In the genomic region with DNA sequence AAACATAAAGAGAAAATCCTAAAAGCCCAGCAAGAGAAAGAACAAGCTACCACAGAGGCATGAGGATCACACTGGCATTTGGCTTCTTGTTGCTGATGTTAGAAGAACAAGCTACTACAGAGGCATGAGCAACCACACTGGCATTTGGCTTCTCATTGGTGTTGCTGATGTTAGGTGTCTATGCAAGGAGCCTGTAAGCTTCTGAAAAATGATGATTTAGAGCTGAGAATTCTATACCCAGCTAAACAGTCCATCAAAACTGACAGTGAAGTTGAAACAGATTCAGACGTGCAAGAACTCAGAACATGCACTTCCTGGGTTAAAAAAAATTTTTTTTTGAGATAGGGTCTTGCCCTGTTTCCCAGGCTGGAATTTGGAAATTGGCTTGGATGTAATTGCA, we compare ENCODE assay signal across 28 cellular contexts.
"Had no signal": no experiment of that assay in that cellular context is flagged by ENCODE, and none has a peak within 500 bp of the region (broad histone marks: within the 10 kb centered on the region; RNA-seq: fewer than 3 reads in every experiment).

No MANE protein-coding gene starts in this region.

- H3K4me1 Mint-ChIP-seq: immature natural killer cell; naive thymus-derived CD4-positive, alpha-beta T cell had no signal

- H3K4me3 ChIP-seq: heart left ventricle, left ventricle myocardium inferior, lung, mucosa of descending colon, ovary, right atrium auricular region, skin epidermis, stomach, testis, thyroid gland, upper lobe of right lung had no signal

- FAIRE-seq: islet of Langerhans, urothelium cell line had no signal

- DNase-seq: heart left ventricle; hypothalamus; immature natural killer cell; left ventricle myocardium inferior; mesendoderm; midbrain; mucosa of descending colon; naive thymus-derived CD4-positive, alpha-beta T cell; nucleus accumbens; ovary; stimulated activated CD4-positive, alpha-beta T cell treated with anti-CD3 and anti-CD28 coated beads, Interleukin-12 subunit alpha, Interleukin-12 subunit beta, amount 100 ng/mL, for 4 hours; stimulated activated CD4-positive, alpha-beta T cell treated with anti-CD3 and anti-CD28 coated beads, Interleukin-15, amount 100 ng/mL, for 24 hours; stimulated activated CD4-positive, alpha-beta T cell treated with anti-CD3 and anti-CD28 coated beads, Interleukin-2, amount 100 ng/mL, for 24 hours; stimulated activated CD4-positive, alpha-beta T cell treated with anti-CD3 and anti-CD28 coated beads, Interleukin-4, amount 100 ng/mL, for 1 hour; stimulated activated naive B cell treated with anti-CD40 and anti-IgM and Interleukin-4, amounts not matched to agents 10 μg/mL and 1 μg/mL and 100 μg/mL, for 72 hours; stimulated activated naive CD8-positive, alpha-beta T cell treated with anti-CD3 and anti-CD28 coated beads, Interleukin-15, Interleukin-2, amounts not matched to agents 100 U/mL and 50 U/mL, for 24 hours; stomach; testis; thyroid gland; trophoblast cell; upper lobe of right lung had no signal

- ATAC-seq: heart left ventricle; mucosa of descending colon; naive thymus-derived CD4-positive, alpha-beta T cell; natural killer cell treated with Interleukin-12 subunit alpha and Interleukin-12 subunit beta and Interleukin-15 and Interleukin-18, amount 100 ng/mL, for 72 hours; sciatic nerve; stimulated activated naive B cell treated with anti-CD40 and anti-IgM and Interleukin-4, amounts not matched to agents 10 μg/mL and 1 μg/mL and 100 μg/mL, for 72 hours; stimulated activated naive CD8-positive, alpha-beta T cell treated with anti-CD3 and anti-CD28 coated beads, Interleukin-15, Interleukin-2, amounts not matched to agents 100 U/mL and 50 U/mL, for 24 hours; upper lobe of right lung had no signal

- H3K27me3 ChIP-seq: heart left ventricle, ovary, right atrium auricular region, testis, thyroid gland, upper lobe of right lung had no signal

- H3K27me3 Mint-ChIP-seq: naive thymus-derived CD4-positive, alpha-beta T cell had no signal

- H3K9me3 Mint-ChIP-seq: natural killer cell treated with Interleukin-12 subunit alpha and Interleukin-12 subunit beta and Interleukin-15 and Interleukin-18, amount 100 ng/mL, for 72 hours had no signal

- H3K27ac Mint-ChIP-seq: immature natural killer cell; naive thymus-derived CD4-positive, alpha-beta T cell had no signal

- H3K27ac ChIP-seq: heart left ventricle, left ventricle myocardium inferior, ovary, right atrium auricular region, skin epidermis, stomach, testis, thyroid gland, upper lobe of right lung had no signal

- H3K4me3 Mint-ChIP-seq: immature natural killer cell; naive thymus-derived CD4-positive, alpha-beta T cell; natural killer cell treated with Interleukin-12 subunit alpha and Interleukin-12 subunit beta and Interleukin-15 and Interleukin-18, amount 100 ng/mL, for 72 hours; stimulated activated naive B cell treated with anti-CD40 and anti-IgM and Interleukin-4, amounts not matched to agents 10 μg/mL and 1 μg/mL and 100 μg/mL, for 72 hours had no signal

- H3K36me3 ChIP-seq: heart left ventricle, left ventricle myocardium inferior, ovary, right atrium auricular region, stomach, thyroid gland, upper lobe of right lung had no signal

- H3K9me3 ChIP-seq: ovary, testis, thyroid gland, upper lobe of right lung had no signal
